Comparison of ENCODE assay signal across 8 cellular contexts in the genomic region with DNA sequence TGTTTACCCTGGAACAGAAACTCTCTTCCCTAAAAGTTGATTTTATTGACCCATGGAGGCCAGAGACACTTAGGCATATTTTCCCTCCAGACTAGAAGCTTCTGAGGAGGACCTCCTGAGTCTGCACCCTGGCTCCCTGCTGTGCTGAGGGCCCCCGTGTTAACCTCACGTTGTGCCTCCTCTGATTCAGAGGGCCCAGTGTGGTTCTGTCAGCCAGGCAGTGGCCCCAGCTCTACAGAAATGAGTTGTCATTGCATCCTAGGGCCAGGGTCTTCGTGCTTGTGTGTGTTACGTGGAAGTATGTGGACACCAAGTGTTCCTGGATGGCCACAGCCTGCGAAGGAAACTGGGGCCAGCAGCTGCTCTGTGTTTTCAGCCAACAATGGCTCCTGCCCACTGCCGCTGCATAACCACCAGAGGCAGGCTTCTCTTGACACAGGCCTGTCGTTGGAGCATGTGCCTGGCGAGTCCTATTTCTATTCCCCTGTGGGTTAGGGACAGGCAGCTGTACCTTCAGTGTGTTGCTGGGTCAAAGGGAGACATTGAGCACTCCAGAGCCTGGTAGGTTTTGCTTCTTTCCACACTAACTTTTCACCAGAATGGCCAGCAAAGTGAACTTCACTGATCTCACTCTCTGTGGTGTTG. TPM values are rescaled to one million over a fixed set of nuclear protein-coding genes. Genes with fewer than 3 reads are reported as not detected.
A peak's percentile ranks its signal among the peaks of the same experiment; 100 is the strongest.
DNase-seq lines count a peak whose midpoint lies in the region; ATAC-seq and TF ChIP-seq lines count a peak whose summit lies in the region.

No MANE protein-coding gene starts in this region.

- H3K4me3 Mint-ChIP-seq in CD14-positive monocyte: no peak overlapping the region
- H3K4me3 Mint-ChIP-seq in activated CD8-positive, alpha-beta T cell treated with anti-CD3 and anti-CD28 coated beads for 36 hours: peak overlapping the region; percentile 65

- CTCF ChIA-PET in activated CD8-positive, alpha-beta T cell treated with anti-CD3 and anti-CD28 coated beads for 36 hours (lab: Charles Lee): interaction anchor here (0.7 to 14.0 kb wide), 7 partner anchors 12 to 133 kb away, joined by 3 to 234 read pairs (median 4); a partner anchor contains a TSS

- H3K4me3 ChIP-seq in fibroblast of mammary gland (ENCODE audit: control insufficient read depth, low read depth, low read length): no peak overlapping the region

- no peaks in the 10 kb centered on the region for H3K9me3 Mint-ChIP-seq in CD14-positive monocyte
- H3K9me3 Mint-ChIP-seq in activated CD8-positive, alpha-beta T cell treated with anti-CD3 and anti-CD28 coated beads for 36 hours: no peaks in the 10 kb centered on the region

- H3K4me1 Mint-ChIP-seq in CD14-positive monocyte: peaks cover 25% of the 10 kb centered on the region
- peaks cover 85% of the 10 kb centered on the region for H3K4me1 Mint-ChIP-seq in activated CD8-positive, alpha-beta T cell treated with anti-CD3 and anti-CD28 coated beads for 36 hours (ENCODE audit: low read depth)

- ATAC-seq in activated CD8-positive, alpha-beta T cell treated with anti-CD3 and anti-CD28 coated beads for 36 hours: peak; percentile 71

- H3K27me3 Mint-ChIP-seq in CD14-positive monocyte (ENCODE audit: low read depth in 3 of 3): peaks cover 0 to 2% (median 0%) of the 10 kb centered on the region in 3 donors
- H3K27me3 Mint-ChIP-seq in activated CD8-positive, alpha-beta T cell treated with anti-CD3 and anti-CD28 coated beads for 36 hours: no peaks in the 10 kb centered on the region

- peak overlapping the region in 5 of 7 donors; percentile 40 to 84 (median 54) for H3K27ac Mint-ChIP-seq in CD14-positive monocyte
- H3K27ac Mint-ChIP-seq in activated CD8-positive, alpha-beta T cell treated with anti-CD3 and anti-CD28 coated beads for 36 hours: peak overlapping the region; percentile 97

- H3K36me3 Mint-ChIP-seq in CD14-positive monocyte: peaks cover 67 to 80% of the 10 kb centered on the region in 2 donors
- peaks cover 51% of the 10 kb centered on the region for H3K36me3 Mint-ChIP-seq in activated CD8-positive, alpha-beta T cell treated with anti-CD3 and anti-CD28 coated beads for 36 hours (ENCODE audit: low read depth)

- POLR2A ChIA-PET in activated CD8-positive, alpha-beta T cell treated with anti-CD3 and anti-CD28 coated beads for 36 hours (lab: Charles Lee): interaction anchor here (0.6 to 7.8 kb wide), 13 partner anchors 9 to 259 kb away, joined by 3 to 86 read pairs (median 6); a partner anchor contains a TSS

- DNase-seq in CD14-positive monocyte (ENCODE audit: low spot score) (no peak), fibroblast of mammary gland (ENCODE audit: low read depth) (no peak), posterior cingulate gyrus (peak; percentile 40 to 95 (median 60)), COLO668 (lab: John Stamatoyannopoulos, UW; ENCODE audit: unreplicated experiment) (no peak), GM13976 (ENCODE audit: low spot score) (no peak), NCI-H524 (lab: John Stamatoyannopoulos, UW) (no peak), activated gamma-delta T cell (lab: John Stamatoyannopoulos, UW) (no peak)
- peak; percentile 87 for DNase-seq in activated CD8-positive, alpha-beta T cell treated with anti-CD3 and anti-CD28 coated beads for 36 hours

- in situ Hi-C loops in GM13976 (cut with MboI; ENCODE audit: low sequenced_read_pairs, unreplicated experiment): no loop called here

- intact Hi-C loops in CD14-positive monocyte (cut with micrococcal nuclease): no loop called here
- intact Hi-C loops in activated CD8-positive, alpha-beta T cell treated with anti-CD3 and anti-CD28 coated beads for 36 hours (cut with micrococcal nuclease): loop anchor here (5.0 kb wide), 1 partner anchor 45 kb away; a partner anchor contains a TSS
- intact Hi-C loops in posterior cingulate gyrus (cut with DNase I): no loop called here

- TF ChIP-seq CTCF in CD14-positive monocyte (IDR thresholded peaks at IDR 0.05) (no peak), fibroblast of mammary gland (conservative IDR thresholded peaks at IDR 0.05; ENCODE audit: control insufficient read depth, insufficient read depth, low read depth, low read length) (peak; percentile 32), GM13976 (IDR thresholded peaks at IDR 0.05; ENCODE audit: borderline replicate concordance, control extremely low read depth, extremely low read depth, insufficient read depth, missing control alignments) (no peak)
- TF ChIP-seq CTCF in activated CD8-positive, alpha-beta T cell treated with anti-CD3 and anti-CD28 coated beads for 36 hours (IDR thresholded peaks at IDR 0.05): peak; percentile 49

RNA-seq across cellular contexts. Expression of a gene that starts 44.5 kb away (rescaled TPM):
- 10 to 100 TPM; 10.0 to 17.8 TPM for polyA plus RNA-seq in CD14-positive monocyte
- total RNA-seq in activated CD8-positive, alpha-beta T cell treated with anti-CD3 and anti-CD28 coated beads for 36 hours: 100 to 1,000 TPM; 110 to 118 TPM

RNA-seq across cellular contexts. Expression of a gene that starts 56.3 kb away (rescaled TPM):
- 1 to 10 TPM; 7.8 to 9.2 TPM for polyA plus RNA-seq in CD14-positive monocyte
- total RNA-seq in activated CD8-positive, alpha-beta T cell treated with anti-CD3 and anti-CD28 coated beads for 36 hours: 10 to 100 TPM; 16.3 to 17.9 TPM

Comparison
In these comparisons a context has a peak if more than half of its experiments do, and no peak if none do; other contexts are left out.
1. DNase-seq: peak in activated CD8-positive, alpha-beta T cell treated with anti-CD3 and anti-CD28 coated beads for 36 hours (single experiment) and posterior cingulate gyrus (10 of 10); none in CD14-positive monocyte (single experiment), fibroblast of mammary gland (single experiment), COLO668 (single experiment), GM13976 (single experiment), NCI-H524 (0 of 2) and activated gamma-delta T cell (single experiment).
2. CTCF ChIP-seq: peak in activated CD8-positive, alpha-beta T cell treated with anti-CD3 and anti-CD28 coated beads for 36 hours (single experiment) and fibroblast of mammary gland (single experiment); none in CD14-positive monocyte (single experiment) and GM13976 (single experiment).